8 cellular contexts compared by ENCODE assay signal in the genomic region with DNA sequence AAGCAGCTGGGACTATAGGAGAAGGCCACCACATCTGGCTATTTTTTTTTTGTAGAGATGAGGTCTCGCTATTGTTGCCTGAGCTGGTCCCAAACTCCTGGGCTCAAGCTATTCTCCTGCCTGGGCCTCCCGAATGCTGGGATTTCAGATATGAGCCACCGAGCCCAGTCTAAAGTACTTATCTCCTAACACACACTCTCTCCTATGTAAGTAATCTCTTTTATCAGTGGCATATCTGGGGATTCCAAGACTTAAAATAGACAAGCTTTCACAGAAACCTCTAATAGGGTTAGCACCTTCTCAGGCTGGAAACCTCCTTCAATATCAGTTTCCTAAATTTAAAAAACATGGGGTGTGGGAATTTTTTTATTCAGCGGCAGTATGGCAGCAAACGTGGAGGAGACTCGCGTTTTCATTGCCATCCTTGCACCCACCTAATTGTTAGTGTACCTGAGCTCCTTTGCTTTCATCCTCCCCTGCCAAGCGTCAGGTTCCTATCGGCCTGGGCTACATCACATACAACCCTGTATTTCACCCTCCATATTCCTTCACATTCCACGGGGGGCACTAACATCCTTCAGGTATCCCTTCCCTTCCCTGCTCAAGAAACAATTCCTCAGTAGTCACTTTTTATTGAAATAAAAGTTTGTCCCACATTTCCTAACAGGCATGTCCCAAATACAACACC. TPM values are rescaled to one million over a fixed set of nuclear protein-coding genes. Genes with fewer than 3 reads are reported as not detected.
A peak's percentile ranks its signal among the peaks of the same experiment; 100 is the strongest.
DNase-seq lines count a peak whose midpoint lies in the region; ATAC-seq, FAIRE-seq and TF ChIP-seq lines count a peak whose summit lies in the region.

No MANE protein-coding gene starts in this region.

- H3K27ac ChIP-seq in endodermal cell (ENCODE audit: low read depth, low read length) = no peak overlapping the region

- H3K27me3 Mint-ChIP-seq in endodermal cell (ENCODE audit: insufficient read depth) (peaks cover 29% of the 10 kb centered on the region), osteocyte (ENCODE audit: unreplicated experiment) (peaks cover 16% of the 10 kb centered on the region)

- H3K27ac Mint-ChIP-seq in endodermal cell (peak overlapping the region; percentile 95), osteocyte (ENCODE audit: unreplicated experiment) (peak overlapping the region; percentile 89)

- ATAC-seq in HG03469 (IDR thresholded peaks at IDR 0.05; ENCODE audit: unreplicated experiment) (no peak), HG03135 (IDR thresholded peaks at IDR 0.05; ENCODE audit: unreplicated experiment) (no peak), HG03095 (IDR thresholded peaks at IDR 0.05; ENCODE audit: unreplicated experiment) (no peak)

- H3K4me3 ChIP-seq in endodermal cell (ENCODE audit: low read length) = peak overlapping the region; percentile 86

- peaks cover 48% of the 10 kb centered on the region for H3K27me3 ChIP-seq in endodermal cell (ENCODE audit: control insufficient read depth, insufficient read depth, low read length, poor library complexity, severe bottlenecking)

- H3K36me3 Mint-ChIP-seq in endodermal cell (ENCODE audit: low read depth) = no peaks in the 10 kb centered on the region
- H3K36me3 Mint-ChIP-seq in osteocyte (ENCODE audit: unreplicated experiment) = no peaks in the 10 kb centered on the region

- H3K9me3 Mint-ChIP-seq in endodermal cell (peaks cover 4% of the 10 kb centered on the region), osteocyte (ENCODE audit: unreplicated experiment) (no peaks in the 10 kb centered on the region)

- DNase-seq in GM18507 (ENCODE audit: extremely low spot score, insufficient read length, low read depth) (no peak), endodermal cell (no peak), osteocyte (ENCODE audit: extremely low spot score, unreplicated experiment) (no peak), islet precursor cell (no peak)

- 55 to 62% methylated on average over 8 to 10 of the region's 10 CpGs for WGBS in endodermal cell (ENCODE audit: insufficient coverage in 1 of 2, insufficient read length in 1 of 2), 2 experiments

- no peaks in the 10 kb centered on the region for H3K36me3 ChIP-seq in endodermal cell (ENCODE audit: control insufficient read depth, insufficient read depth, low read length)

- no peaks in the 10 kb centered on the region for H3K9me3 ChIP-seq in endodermal cell (ENCODE audit: control insufficient read depth, low read length)

- H3K4me3 Mint-ChIP-seq in endodermal cell (peak overlapping the region; percentile 78), osteocyte (ENCODE audit: unreplicated experiment) (peak overlapping the region; percentile 91)

- H3K4me1 ChIP-seq in endodermal cell (ENCODE audit: control insufficient read depth, insufficient read depth, low read length) = peaks cover 3% of the 10 kb centered on the region

- H3K4me1 Mint-ChIP-seq in endodermal cell = peaks cover 9% of the 10 kb centered on the region
- H3K4me1 Mint-ChIP-seq in osteocyte (ENCODE audit: unreplicated experiment) = peaks cover 15% of the 10 kb centered on the region

- TF ChIP-seq CTCF in endodermal cell (conservative IDR thresholded peaks at IDR 0.05) (peak; percentile 46), osteocyte (IDR thresholded peaks at IDR 0.05) (peak; percentile 22)

- H3K9ac ChIP-seq in endodermal cell (ENCODE audit: extremely low read depth, low read length, poor library complexity, severe bottlenecking) = peak overlapping the region; percentile 59

- FAIRE-seq in GM18507 (lab: Jason Lieb, UNC) = peak; percentile 21

TF ChIP-seq in PFSK-1, 5 proteins besides CTCF, POLR2A, EP300 and RAD21:
- TF ChIP-seq REST (IDR thresholded peaks at IDR 0.05; ENCODE audit: insufficient read depth in 1 of 2, low read depth in 2 of 2, low read length in 2 of 2) = no peak
- 0 out of 2 replicates have a peak, but pooled peaks have one; percentile 8 for TF ChIP-seq POLR2AphosphoS5 (IDR thresholded peaks at IDR 0.05; ENCODE audit: low read depth, low read length)
- no peak for TF ChIP-seq SIN3A (IDR thresholded peaks at IDR 0.05; ENCODE audit: borderline replicate concordance, insufficient read depth, low read length)

RNA-seq across cellular contexts. Expression of gene EZH1, which starts 1.1 kb away (rescaled TPM):
- polyA plus RNA-seq in PFSK-1 (2012; ENCODE audit: insufficient read length, low read depth) = 15.8 TPM
- 10 to 100 TPM; 26.0 to 27.2 TPM for total RNA-seq in endodermal cell
- 30.2 TPM for polyA plus RNA-seq in endodermal cell (2013, experiment 1 of 2)
- 25.5 TPM for polyA plus RNA-seq in endodermal cell (2013, experiment 2 of 2)
- total RNA-seq in osteocyte = 44.8 and 47.6 TPM in 2 replicates

RNA-seq across cellular contexts. Expression of gene RAMP2, which starts 17.3 kb away (rescaled TPM):
- not detected for polyA plus RNA-seq in PFSK-1 (2012; ENCODE audit: insufficient read length, low read depth)
- total RNA-seq in endodermal cell = 1 to 10 TPM; 4.9 to 5.1 TPM
- 11.1 TPM for polyA plus RNA-seq in endodermal cell (2013, experiment 1 of 2)
- polyA plus RNA-seq in endodermal cell (2013, experiment 2 of 2) = 7.9 TPM
- total RNA-seq in osteocyte = 1.6 and 2.4 TPM in 2 replicates

RNA-seq across cellular contexts. Expression of gene VPS25, which starts 29.5 kb away (rescaled TPM):
- polyA plus RNA-seq in PFSK-1 (2012; ENCODE audit: insufficient read length, low read depth) = 106 TPM
- 100 to 1,000 TPM; 114 to 126 TPM for total RNA-seq in endodermal cell
- 106 TPM for polyA plus RNA-seq in endodermal cell (2013, experiment 1 of 2)
- 100 TPM for polyA plus RNA-seq in endodermal cell (2013, experiment 2 of 2)
- total RNA-seq in osteocyte = 63.9 and 66.1 TPM in 2 replicates

RNA-seq across cellular contexts. Expression of gene WNK4, which starts 36.7 kb away (rescaled TPM):
- polyA plus RNA-seq in PFSK-1 (2012; ENCODE audit: insufficient read length, low read depth) = 2.7 TPM
- total RNA-seq in endodermal cell (1 to 10 TPM; 2.1 to 3.3 TPM), osteocyte (0.16 TPM in 2 replicates)
- polyA plus RNA-seq in endodermal cell (2013, experiment 1 of 2) = 0.96 TPM
- 0.46 TPM for polyA plus RNA-seq in endodermal cell (2013, experiment 2 of 2)

RNA-seq across cellular contexts. Expression of gene COA3, which starts 54.8 kb away (rescaled TPM):
- 70.9 TPM for polyA plus RNA-seq in PFSK-1 (2012; ENCODE audit: insufficient read length, low read depth)
- total RNA-seq in endodermal cell (10 to 100 TPM; 64.6 to 67.8 TPM), osteocyte (51.2 and 51.5 TPM in 2 replicates)
- 70.4 TPM for polyA plus RNA-seq in endodermal cell (2013, experiment 1 of 2)
- 70.9 TPM for polyA plus RNA-seq in endodermal cell (2013, experiment 2 of 2)
